In the genomic region with DNA sequence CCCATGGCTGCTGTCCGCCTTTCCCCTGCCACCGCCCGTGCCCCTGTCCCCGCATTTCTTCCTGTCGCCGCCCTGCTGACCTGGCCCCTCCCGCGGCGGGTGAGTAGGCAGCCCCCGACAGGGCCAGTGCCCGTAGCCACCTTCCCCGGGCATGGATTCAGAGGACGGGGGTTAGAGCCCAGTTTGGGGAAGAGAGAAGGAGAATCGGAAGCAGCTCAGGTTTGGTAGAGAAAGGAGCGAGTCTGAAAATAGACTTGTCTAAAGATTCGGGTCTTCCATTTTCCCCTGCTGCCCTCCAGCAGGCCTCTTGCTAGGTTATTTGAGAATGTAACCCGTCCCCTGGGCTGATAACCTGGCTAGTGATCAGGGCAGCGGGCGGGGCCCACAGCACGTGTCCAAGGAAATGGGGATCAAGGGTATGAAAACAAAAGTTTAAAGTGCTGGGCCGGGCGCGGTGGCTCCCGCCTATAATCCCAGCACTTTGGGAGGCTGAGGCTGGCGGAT, we compare ENCODE assay signal across 1 cellular context.
TF ChIP-seq lines count a peak whose summit lies in the region.

No MANE protein-coding gene starts in this region.

TF ChIP-seq in HepG2, 621 proteins besides CTCF, POLR2A, EP300 and RAD21 (continued from another document and continues in another):
- peak; percentile 43; the same call in 1 of the 2 replicates for TF ChIP-seq KAT8 (CRISPR knock-in tag; IDR thresholded peaks at IDR 0.05)
- TF ChIP-seq BORCS8-MEF2B (CRISPR knock-in tag; IDR thresholded peaks at IDR 0.05), result peak; percentile 35; the same call in 1 of the 2 replicates
- TF ChIP-seq SALL1 (CRISPR knock-in tag; IDR thresholded peaks at IDR 0.05), result 0 out of 2 replicates have a peak, but pooled peaks have one; percentile 15
- TF ChIP-seq IRF2 (CRISPR knock-in tag; IDR thresholded peaks at IDR 0.05), result no peak
- no peak for TF ChIP-seq ZNF577 (CRISPR knock-in tag; IDR thresholded peaks at IDR 0.05; ENCODE audit: borderline replicate concordance, low read depth)
- no peak for TF ChIP-seq EEA1 (CRISPR knock-in tag; IDR thresholded peaks at IDR 0.05; ENCODE audit: borderline replicate concordance)
- TF ChIP-seq, protein P1, sequence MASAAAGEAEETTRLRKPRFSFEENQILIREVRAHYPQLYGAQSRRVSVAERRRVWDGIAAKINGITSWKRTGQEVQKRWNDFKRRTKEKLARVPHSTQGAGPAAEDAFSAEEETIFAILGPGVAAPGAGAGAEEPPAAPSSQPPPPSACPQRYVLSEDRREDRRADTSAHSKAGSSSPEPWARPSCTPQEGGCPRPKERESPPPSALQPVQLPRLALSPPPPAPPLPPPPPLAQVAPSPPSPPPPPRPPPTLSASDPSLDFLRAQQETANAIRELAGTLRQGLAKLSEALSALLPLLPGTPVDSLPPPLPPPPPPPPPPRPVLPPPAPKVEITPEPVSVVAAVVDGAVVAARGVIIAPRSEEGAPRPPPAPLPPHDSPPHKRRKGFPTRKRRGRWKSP (CRISPR knock-in tag; IDR thresholded peaks at IDR 0.05), result peak; percentile 29; the same call in 1 of the 2 replicates
- TF ChIP-seq, protein P2, sequence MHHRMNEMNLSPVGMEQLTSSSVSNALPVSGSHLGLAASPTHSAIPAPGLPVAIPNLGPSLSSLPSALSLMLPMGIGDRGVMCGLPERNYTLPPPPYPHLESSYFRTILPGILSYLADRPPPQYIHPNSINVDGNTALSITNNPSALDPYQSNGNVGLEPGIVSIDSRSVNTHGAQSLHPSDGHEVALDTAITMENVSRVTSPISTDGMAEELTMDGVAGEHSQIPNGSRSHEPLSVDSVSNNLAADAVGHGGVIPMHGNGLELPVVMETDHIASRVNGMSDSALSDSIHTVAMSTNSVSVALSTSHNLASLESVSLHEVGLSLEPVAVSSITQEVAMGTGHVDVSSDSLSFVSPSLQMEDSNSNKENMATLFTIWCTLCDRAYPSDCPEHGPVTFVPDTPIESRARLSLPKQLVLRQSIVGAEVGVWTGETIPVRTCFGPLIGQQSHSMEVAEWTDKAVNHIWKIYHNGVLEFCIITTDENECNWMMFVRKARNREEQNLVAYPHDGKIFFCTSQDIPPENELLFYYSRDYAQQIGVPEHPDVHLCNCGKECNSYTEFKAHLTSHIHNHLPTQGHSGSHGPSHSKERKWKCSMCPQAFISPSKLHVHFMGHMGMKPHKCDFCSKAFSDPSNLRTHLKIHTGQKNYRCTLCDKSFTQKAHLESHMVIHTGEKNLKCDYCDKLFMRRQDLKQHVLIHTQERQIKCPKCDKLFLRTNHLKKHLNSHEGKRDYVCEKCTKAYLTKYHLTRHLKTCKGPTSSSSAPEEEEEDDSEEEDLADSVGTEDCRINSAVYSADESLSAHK (CRISPR knock-in tag; IDR thresholded peaks at IDR 0.05; ENCODE audit: borderline replicate concordance), result no peak
- TF ChIP-seq GZF1 (CRISPR knock-in tag; IDR thresholded peaks at IDR 0.05), result no peak
- no peak for TF ChIP-seq CENPBD1 (CRISPR knock-in tag; IDR thresholded peaks at IDR 0.05; ENCODE audit: borderline replicate concordance, low read depth)
- 0 out of 2 replicates have a peak, but pooled peaks have one; percentile 42 for TF ChIP-seq TBX2 (CRISPR knock-in tag; IDR thresholded peaks at IDR 0.05; ENCODE audit: borderline replicate concordance)
- no peak for TF ChIP-seq EZH2 (conservative IDR thresholded peaks at IDR 0.05; ENCODE audit: low read depth, low read length)
- TF ChIP-seq ZKSCAN8 (CRISPR knock-in tag; IDR thresholded peaks at IDR 0.05; ENCODE audit: borderline replicate concordance), result no peak
- 0 out of 2 replicates have a peak, but pooled peaks have one; percentile 23 for TF ChIP-seq ZNF777 (CRISPR knock-in tag; IDR thresholded peaks at IDR 0.05)
- 0 out of 2 replicates have a peak, but pooled peaks have one; percentile 3 for TF ChIP-seq ZMYM2 (CRISPR knock-in tag; IDR thresholded peaks at IDR 0.05)
- TF ChIP-seq NAIF1 (CRISPR knock-in tag; IDR thresholded peaks at IDR 0.05; ENCODE audit: borderline replicate concordance), result no peak
- TF ChIP-seq ZNF501 (CRISPR knock-in tag; IDR thresholded peaks at IDR 0.05), result 0 out of 2 replicates have a peak, but pooled peaks have one; percentile 18
- TF ChIP-seq, protein P3, sequence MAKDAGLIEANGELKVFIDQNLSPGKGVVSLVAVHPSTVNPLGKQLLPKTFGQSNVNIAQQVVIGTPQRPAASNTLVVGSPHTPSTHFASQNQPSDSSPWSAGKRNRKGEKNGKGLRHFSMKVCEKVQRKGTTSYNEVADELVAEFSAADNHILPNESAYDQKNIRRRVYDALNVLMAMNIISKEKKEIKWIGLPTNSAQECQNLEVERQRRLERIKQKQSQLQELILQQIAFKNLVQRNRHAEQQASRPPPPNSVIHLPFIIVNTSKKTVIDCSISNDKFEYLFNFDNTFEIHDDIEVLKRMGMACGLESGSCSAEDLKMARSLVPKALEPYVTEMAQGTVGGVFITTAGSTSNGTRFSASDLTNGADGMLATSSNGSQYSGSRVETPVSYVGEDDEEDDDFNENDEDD (CRISPR knock-in tag; IDR thresholded peaks at IDR 0.05; ENCODE audit: borderline replicate concordance), result peak; percentile 66; the same call in 1 of the 2 replicates
- 0 out of 2 replicates have a peak, but pooled peaks have one; percentile 35 for TF ChIP-seq NRL (CRISPR knock-in tag; IDR thresholded peaks at IDR 0.05; ENCODE audit: borderline replicate concordance)
- TF ChIP-seq POLR2G (IDR thresholded peaks at IDR 0.05; ENCODE audit: low read depth, low read length), result peak; percentile 64
- no peak for TF ChIP-seq KLF15 (CRISPR knock-in tag; IDR thresholded peaks at IDR 0.05; ENCODE audit: borderline replicate concordance)
- peak; percentile 46; the same call in 1 of the 2 replicates for TF ChIP-seq ZFY (CRISPR knock-in tag; IDR thresholded peaks at IDR 0.05)
- 0 out of 2 replicates have a peak, but pooled peaks have one; percentile 28 for TF ChIP-seq ARID5B (CRISPR knock-in tag; IDR thresholded peaks at IDR 0.05)
- TF ChIP-seq, protein P4, sequence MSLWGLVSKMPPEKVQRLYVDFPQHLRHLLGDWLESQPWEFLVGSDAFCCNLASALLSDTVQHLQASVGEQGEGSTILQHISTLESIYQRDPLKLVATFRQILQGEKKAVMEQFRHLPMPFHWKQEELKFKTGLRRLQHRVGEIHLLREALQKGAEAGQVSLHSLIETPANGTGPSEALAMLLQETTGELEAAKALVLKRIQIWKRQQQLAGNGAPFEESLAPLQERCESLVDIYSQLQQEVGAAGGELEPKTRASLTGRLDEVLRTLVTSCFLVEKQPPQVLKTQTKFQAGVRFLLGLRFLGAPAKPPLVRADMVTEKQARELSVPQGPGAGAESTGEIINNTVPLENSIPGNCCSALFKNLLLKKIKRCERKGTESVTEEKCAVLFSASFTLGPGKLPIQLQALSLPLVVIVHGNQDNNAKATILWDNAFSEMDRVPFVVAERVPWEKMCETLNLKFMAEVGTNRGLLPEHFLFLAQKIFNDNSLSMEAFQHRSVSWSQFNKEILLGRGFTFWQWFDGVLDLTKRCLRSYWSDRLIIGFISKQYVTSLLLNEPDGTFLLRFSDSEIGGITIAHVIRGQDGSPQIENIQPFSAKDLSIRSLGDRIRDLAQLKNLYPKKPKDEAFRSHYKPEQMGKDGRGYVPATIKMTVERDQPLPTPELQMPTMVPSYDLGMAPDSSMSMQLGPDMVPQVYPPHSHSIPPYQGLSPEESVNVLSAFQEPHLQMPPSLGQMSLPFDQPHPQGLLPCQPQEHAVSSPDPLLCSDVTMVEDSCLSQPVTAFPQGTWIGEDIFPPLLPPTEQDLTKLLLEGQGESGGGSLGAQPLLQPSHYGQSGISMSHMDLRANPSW (CRISPR knock-in tag; IDR thresholded peaks at IDR 0.05; ENCODE audit: borderline replicate concordance), result no peak
- 0 out of 2 replicates have a peak, but pooled peaks have one; percentile 8 for TF ChIP-seq RARA (CRISPR knock-in tag; IDR thresholded peaks at IDR 0.05)
- peak; percentile 39; the same call in 1 of the 2 replicates for TF ChIP-seq ZNF746 (CRISPR knock-in tag; IDR thresholded peaks at IDR 0.05)
- TF ChIP-seq BHLHE40 (IDR thresholded peaks at IDR 0.05; ENCODE audit: low read length), result peak; percentile 31; the same call in 1 of the 2 replicates
- TF ChIP-seq CREB1 (IDR thresholded peaks at IDR 0.05), result no peak
- TF ChIP-seq CREB1 (CRISPR knock-in tag; IDR thresholded peaks at IDR 0.05), result no peak
- TF ChIP-seq FOXP4 (CRISPR knock-in tag; IDR thresholded peaks at IDR 0.05), result no peak
- no peak for TF ChIP-seq ZNF580 (CRISPR knock-in tag; IDR thresholded peaks at IDR 0.05; ENCODE audit: borderline replicate concordance, low read depth)
- no peak for TF ChIP-seq ZNF264 (CRISPR knock-in tag; IDR thresholded peaks at IDR 0.05)
- peak; percentile 46; the same call in 1 of the 2 replicates for TF ChIP-seq MAX (IDR thresholded peaks at IDR 0.05)
- TF ChIP-seq, protein P5, sequence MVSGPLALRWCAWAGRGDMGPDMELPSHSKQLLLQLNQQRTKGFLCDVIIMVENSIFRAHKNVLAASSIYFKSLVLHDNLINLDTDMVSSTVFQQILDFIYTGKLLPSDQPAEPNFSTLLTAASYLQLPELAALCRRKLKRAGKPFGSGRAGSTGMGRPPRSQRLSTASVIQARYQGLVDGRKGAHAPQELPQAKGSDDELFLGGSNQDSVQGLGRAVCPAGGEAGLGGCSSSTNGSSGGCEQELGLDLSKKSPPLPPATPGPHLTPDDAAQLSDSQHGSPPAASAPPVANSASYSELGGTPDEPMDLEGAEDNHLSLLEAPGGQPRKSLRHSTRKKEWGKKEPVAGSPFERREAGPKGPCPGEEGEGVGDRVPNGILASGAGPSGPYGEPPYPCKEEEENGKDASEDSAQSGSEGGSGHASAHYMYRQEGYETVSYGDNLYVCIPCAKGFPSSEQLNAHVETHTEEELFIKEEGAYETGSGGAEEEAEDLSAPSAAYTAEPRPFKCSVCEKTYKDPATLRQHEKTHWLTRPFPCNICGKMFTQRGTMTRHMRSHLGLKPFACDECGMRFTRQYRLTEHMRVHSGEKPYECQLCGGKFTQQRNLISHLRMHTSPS (CRISPR knock-in tag; IDR thresholded peaks at IDR 0.05; ENCODE audit: low read depth), result peak; percentile 46; the same call in 1 of the 2 replicates
- TF ChIP-seq, protein P6, sequence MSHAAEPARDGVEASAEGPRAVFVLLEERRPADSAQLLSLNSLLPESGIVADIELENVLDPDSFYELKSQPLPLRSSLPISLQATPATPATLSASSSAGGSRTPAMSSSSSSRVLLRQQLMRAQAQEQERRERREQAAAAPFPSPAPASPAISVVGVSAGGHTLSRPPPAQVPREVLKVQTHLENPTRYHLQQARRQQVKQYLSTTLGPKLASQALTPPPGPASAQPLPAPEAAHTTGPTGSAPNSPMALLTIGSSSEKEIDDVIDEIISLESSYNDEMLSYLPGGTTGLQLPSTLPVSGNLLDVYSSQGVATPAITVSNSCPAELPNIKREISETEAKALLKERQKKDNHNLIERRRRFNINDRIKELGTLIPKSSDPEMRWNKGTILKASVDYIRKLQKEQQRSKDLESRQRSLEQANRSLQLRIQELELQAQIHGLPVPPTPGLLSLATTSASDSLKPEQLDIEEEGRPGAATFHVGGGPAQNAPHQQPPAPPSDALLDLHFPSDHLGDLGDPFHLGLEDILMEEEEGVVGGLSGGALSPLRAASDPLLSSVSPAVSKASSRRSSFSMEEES (CRISPR knock-in tag; IDR thresholded peaks at IDR 0.05), result no peak
- no peak for TF ChIP-seq ZBTB42 (CRISPR knock-in tag; IDR thresholded peaks at IDR 0.05)
- TF ChIP-seq MYC (CRISPR knock-in tag; IDR thresholded peaks at IDR 0.05; ENCODE audit: borderline replicate concordance), result peak; percentile 63; the same call in 1 of the 2 replicates
- TF ChIP-seq RCOR2 (CRISPR knock-in tag; IDR thresholded peaks at IDR 0.05), result no peak
